10 cellular contexts compared by ENCODE assay signal in the genomic region with DNA sequence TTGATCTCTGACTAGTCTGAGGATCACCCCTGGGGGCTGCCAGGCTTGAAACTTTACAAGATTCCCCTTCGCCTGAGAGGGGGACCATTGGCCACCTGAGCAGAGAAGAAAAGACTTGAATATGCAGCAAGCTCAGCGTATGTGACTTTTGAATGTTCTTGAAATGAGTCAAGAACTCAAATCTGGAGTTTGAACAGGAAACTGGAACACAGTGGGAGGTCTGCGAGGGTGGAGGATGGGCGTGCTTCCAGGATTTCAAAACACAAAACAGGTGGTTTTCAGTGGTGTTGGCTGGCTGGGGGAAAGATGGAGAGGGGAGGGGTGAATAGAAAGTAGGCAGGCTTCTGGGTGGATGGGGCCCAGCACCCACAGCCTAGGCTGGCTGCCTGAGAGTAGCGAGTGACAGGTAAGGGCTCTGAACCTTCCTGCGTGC.
DNase-seq lines count a peak whose midpoint lies in the region; ATAC-seq lines count a peak whose summit lies in the region.
"Had no signal": no experiment of that assay in that cellular context is flagged by ENCODE, and none has a peak within 500 bp of the region (broad histone marks: within the 10 kb centered on the region; RNA-seq: fewer than 3 reads in every experiment).

No MANE protein-coding gene starts in this region.

- peaks cover 76 to 88% of the 10 kb centered on the region in 2 donors for H3K27me3 Mint-ChIP-seq in effector memory CD8-positive, alpha-beta T cell

- H3K4me3 Mint-ChIP-seq in effector memory CD8-positive, alpha-beta T cell, result no peak overlapping the region
- H3K4me3 Mint-ChIP-seq: T-helper 1 cell treated with Interleukin-12 subunit alpha and Interleukin-12 subunit beta and Interleukin-4 antibody, amounts not matched to agents 30 μg/mL and 1 μg/mL, for 36 hours had no signal

- peaks cover 6 to 13% of the 10 kb centered on the region in 2 donors for H3K9me3 Mint-ChIP-seq in effector memory CD8-positive, alpha-beta T cell

- DNase-seq in COLO668 (lab: John Stamatoyannopoulos, UW; ENCODE audit: unreplicated experiment), result peak; percentile 10
- DNase-seq in NCI-H345 (lab: John Stamatoyannopoulos, UW), result peak; percentile 79
- peak; percentile 51 for DNase-seq in fibroblast of peridontal ligament (ENCODE audit: extremely low read depth)
- DNase-seq in effector memory CD8-positive, alpha-beta T cell, result no peak
- no peak for DNase-seq in amniotic stem cell (lab: John Stamatoyannopoulos, UW)
- DNase-seq in NCI-H1048 (lab: John Stamatoyannopoulos, UW), result no peak
- no peak for DNase-seq in superior temporal gyrus (ENCODE audit: extremely low spot score)

- no peak overlapping the region for H3K27ac Mint-ChIP-seq in effector memory CD8-positive, alpha-beta T cell
- H3K27ac Mint-ChIP-seq: T-helper 1 cell treated with Interleukin-12 subunit alpha and Interleukin-12 subunit beta and Interleukin-4 antibody, amounts not matched to agents 30 μg/mL and 1 μg/mL, for 36 hours had no signal

- no peaks in the 10 kb centered on the region for H3K36me3 Mint-ChIP-seq in effector memory CD8-positive, alpha-beta T cell (ENCODE audit: insufficient read depth)

- ATAC-seq in GM19463 (IDR thresholded peaks at IDR 0.05; ENCODE audit: unreplicated experiment), result peak; percentile 55
- ATAC-seq in effector memory CD8-positive, alpha-beta T cell (replicated peaks), result no peak
- ATAC-seq: HepG2 had no signal

- peaks cover 0 to 7% of the 10 kb centered on the region in 2 donors for H3K4me1 Mint-ChIP-seq in effector memory CD8-positive, alpha-beta T cell (ENCODE audit: low read depth in 2 of 2)

Comparison
In these comparisons a context has a peak if more than half of its experiments do, and no peak if none do; other contexts are left out.
1. DNase-seq: peak in COLO668 (single experiment), NCI-H345 (single experiment) and fibroblast of peridontal ligament (single experiment); none in effector memory CD8-positive, alpha-beta T cell (0 of 3), amniotic stem cell (single experiment), NCI-H1048 (single experiment) and superior temporal gyrus (single experiment).